ENCODE assay signal across 17 cellular contexts in the genomic region with DNA sequence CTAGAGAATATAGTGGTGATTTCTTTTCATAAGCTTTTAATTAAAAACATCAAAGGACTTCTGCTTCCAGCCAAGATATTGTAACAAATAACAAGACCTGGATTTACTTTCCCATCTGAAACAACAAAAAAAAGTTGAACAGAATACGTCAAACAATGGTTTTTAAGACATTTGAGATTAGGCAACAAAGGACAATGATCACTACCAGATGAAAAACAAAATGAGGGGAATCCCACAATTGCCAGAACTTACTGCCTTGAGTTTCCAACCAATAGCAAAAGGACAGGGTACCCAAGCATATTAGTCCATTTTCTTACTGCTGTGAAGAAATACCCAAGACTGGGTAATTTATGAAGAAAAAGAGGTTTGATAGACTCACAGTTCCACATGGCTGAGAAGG.
A peak's percentile ranks its signal among the peaks of the same experiment; 100 is the strongest.
DNase-seq lines count a peak whose midpoint lies in the region; ATAC-seq, FAIRE-seq and TF ChIP-seq lines count a peak whose summit lies in the region.
"Had no signal": no experiment of that assay in that cellular context is flagged by ENCODE, and none has a peak within 500 bp of the region (broad histone marks: within the 10 kb centered on the region; RNA-seq: fewer than 3 reads in every experiment).

No MANE protein-coding gene starts in this region.

- no peak overlapping the region for H3K9ac ChIP-seq in adipocyte (ENCODE audit: low read length)

- H3K36me3 Mint-ChIP-seq in T-helper 17 cell (ENCODE audit: low read depth) (no peaks in the 10 kb centered on the region), WTC11 (peaks cover 44% of the 10 kb centered on the region)

- H3K9me3 ChIP-seq in adipocyte (ENCODE audit: control insufficient read depth, low read length) (peaks cover 18% of the 10 kb centered on the region), T-helper 17 cell (ENCODE audit: control insufficient read depth, low read length, poor library complexity, severe bottlenecking) (no peaks in the 10 kb centered on the region)
- H3K9me3 ChIP-seq: Caco-2 had no signal

- H3K4me1 Mint-ChIP-seq in T-helper 17 cell, result no peaks in the 10 kb centered on the region
- no peaks in the 10 kb centered on the region for H3K4me1 Mint-ChIP-seq in WTC11
- H3K4me1 Mint-ChIP-seq: H9 had no signal

- H3K4me3 Mint-ChIP-seq in T-helper 17 cell (no peak overlapping the region), WTC11 (no peak overlapping the region)
- H3K4me3 Mint-ChIP-seq: CD4-positive, alpha-beta T cell; H9 had no signal

- H3K9me3 Mint-ChIP-seq in WTC11, result peaks cover 47% of the 10 kb centered on the region

- peak; percentile 6 for FAIRE-seq in D721Med (lab: Jason Lieb, UNC)
- FAIRE-seq: H1 had no signal

- no peak overlapping the region for H3K4me3 ChIP-seq in adipocyte (ENCODE audit: low read length)
- no peak overlapping the region for H3K4me3 ChIP-seq in fibroblast of mammary gland (ENCODE audit: control insufficient read depth, low read depth, low read length)

- H3K27me3 Mint-ChIP-seq in T-helper 17 cell, result no peaks in the 10 kb centered on the region
- no peaks in the 10 kb centered on the region for H3K27me3 Mint-ChIP-seq in WTC11 (ENCODE audit: low read depth)
- H3K27me3 Mint-ChIP-seq: CD4-positive, alpha-beta T cell had no signal

- no peak for ATAC-seq in T-helper 17 cell
- ATAC-seq in WTC11, result no peak

- POLR2A ChIA-PET in WTC11 (lab: Charles Lee), result no interaction called here

- no peak for TF ChIP-seq CTCF in D721Med (IDR thresholded peaks at IDR 0.05; ENCODE audit: insufficient read depth, missing control alignments)
- no peak for TF ChIP-seq CTCF in fibroblast of mammary gland (conservative IDR thresholded peaks at IDR 0.05; ENCODE audit: control insufficient read depth, insufficient read depth, low read depth, low read length)
- no peak for TF ChIP-seq CTCF in WTC11 (IDR thresholded peaks at IDR 0.05)

- CTCF ChIA-PET in WTC11 (lab: Charles Lee), result no interaction called here

- no peak for DNase-seq in D721Med (ENCODE audit: insufficient read length, low spot score)
- DNase-seq in adipocyte (ENCODE audit: low read depth), result peak; percentile 37
- DNase-seq in fibroblast of mammary gland (ENCODE audit: low read depth), result peak; percentile 23
- DNase-seq in cerebellum (ENCODE audit: low spot score), result no peak
- no peak for DNase-seq in SW480 (ENCODE audit: low spot score)
- no peak for DNase-seq in T-helper 17 cell
- no peak for DNase-seq in WTC11 (ENCODE audit: low spot score)
- DNase-seq: AML-193; Caco-2; CD4-positive, alpha-beta T cell; DMS153; DMS79; GDM1; H9; IMR-90; KBM-7 had no signal

- H3K27ac Mint-ChIP-seq in T-helper 17 cell, result no peak overlapping the region
- H3K27ac Mint-ChIP-seq in WTC11, result no peak overlapping the region
- H3K27ac Mint-ChIP-seq: CD4-positive, alpha-beta T cell; H9 had no signal

- peaks cover 18% of the 10 kb centered on the region for H3K4me1 ChIP-seq in adipocyte (ENCODE audit: control insufficient read depth, insufficient read depth, low read length)
- H3K4me1 ChIP-seq: Caco-2 had no signal

- no peaks in the 10 kb centered on the region for H3K36me3 ChIP-seq in adipocyte (ENCODE audit: control insufficient read depth, insufficient read depth, low read length, severe bottlenecking)

- H3K27me3 ChIP-seq in adipocyte (replicated peaks; ENCODE audit: control insufficient read depth, insufficient read depth, low read length), result no peaks in the 10 kb centered on the region

TF ChIP-seq in WTC11, 78 proteins besides CTCF, POLR2A, EP300 and RAD21:
- TF ChIP-seq NR1H2 (CRISPR knock-in tag; IDR thresholded peaks at IDR 0.05) (no peak), ATF6 (CRISPR knock-in tag; IDR thresholded peaks at IDR 0.05) (no peak), ERG (CRISPR knock-in tag; IDR thresholded peaks at IDR 0.05) (no peak), CREM (CRISPR knock-in tag; IDR thresholded peaks at IDR 0.05) (no peak), ATF1 (CRISPR knock-in tag; IDR thresholded peaks at IDR 0.05) (no peak)

Comparison
In these comparisons a context has a peak if more than half of its experiments do, and no peak if none do; other contexts are left out.
1. DNase-seq: peak in adipocyte (single experiment) and fibroblast of mammary gland (single experiment); none in D721Med (single experiment), cerebellum (single experiment), SW480 (single experiment), T-helper 17 cell (0 of 3) and WTC11 (single experiment).